In the genomic region with DNA sequence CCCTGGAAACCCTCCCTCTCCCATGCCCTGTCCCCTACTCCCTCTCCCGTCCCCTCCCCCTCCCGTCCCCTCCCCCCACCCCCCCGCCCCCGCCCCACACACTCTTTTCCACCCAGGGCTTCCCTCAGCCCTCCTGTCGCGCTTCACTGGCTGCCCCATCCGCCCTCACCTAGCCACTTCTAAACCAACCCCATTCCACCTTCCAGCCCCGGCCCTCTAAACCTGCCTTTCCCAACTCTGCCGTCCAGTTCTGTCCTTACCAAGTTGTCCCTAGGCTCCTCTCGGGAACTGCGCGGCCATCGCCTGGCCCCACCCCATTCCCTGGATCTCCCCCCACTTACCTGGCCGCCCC, we compare ENCODE assay signal across 11 cellular contexts. TPM values are rescaled to one million over a fixed set of nuclear protein-coding genes. Genes with fewer than 3 reads are reported as not detected.
DNase-seq lines count a peak whose midpoint lies in the region; ATAC-seq and TF ChIP-seq lines count a peak whose summit lies in the region.
"Had no signal": no experiment of that assay in that cellular context is flagged by ENCODE, and none has a peak within 500 bp of the region (broad histone marks: within the 10 kb centered on the region; RNA-seq: fewer than 3 reads in every experiment).

No MANE protein-coding gene starts in this region.

- peaks cover 4% of the 10 kb centered on the region for H4K20me1 ChIP-seq in GM23338 (replicated peaks; ENCODE audit: insufficient read depth)
- H4K20me1 ChIP-seq in PC-3 (ENCODE audit: low read length) = no peaks in the 10 kb centered on the region

- H3K36me3 ChIP-seq in GM23338 (ENCODE audit: insufficient read depth) (no peaks in the 10 kb centered on the region), PC-3 (ENCODE audit: low read depth, low read length) (no peaks in the 10 kb centered on the region), iPS-20b (ENCODE audit: insufficient read depth, low read depth, low read length) (no peaks in the 10 kb centered on the region; the same call in 1 of the 2 replicates), spleen (no peaks in the 10 kb centered on the region)

- H3K36me3 Mint-ChIP-seq in GM23338 (ENCODE audit: low read depth) = peaks cover 15% of the 10 kb centered on the region
- peaks cover 4 to 6% of the 10 kb centered on the region in 2 donors for H3K36me3 Mint-ChIP-seq in activated naive CD4-positive, alpha-beta T cell treated with anti-CD3 and anti-CD28 coated beads, Interleukin-2, amount 50 U/mL, for 72 hours

- peak overlapping the region; percentile 92 for H3K4me3 Mint-ChIP-seq in GM23338

- no TSS peak for BruUV-seq in PC-3 (replicated peaks; lab: Mats Ljungman, UMichigan)

- H3K27me3 ChIP-seq in GM23338 (ENCODE audit: insufficient read depth) = peaks cover 26% of the 10 kb centered on the region
- no peaks in the 10 kb centered on the region for H3K27me3 ChIP-seq in PC-3 (ENCODE audit: low read length)
- peaks cover 54% of the 10 kb centered on the region for H3K27me3 ChIP-seq in iPS-20b (ENCODE audit: insufficient read depth, low read length)
- H3K27me3 ChIP-seq in spleen (replicated peaks in 1 of 7) = peaks cover 0 to 67% (median 48%) of the 10 kb centered on the region in 7 donors

- peak overlapping the region; percentile 31; the same call in 1 of the 2 replicates for H3K9ac ChIP-seq in PC-3 (ENCODE audit: low read length)
- H3K9ac ChIP-seq in iPS-20b (ENCODE audit: low read depth, low read length) = peak overlapping the region; percentile 84; the same call in 1 of the 2 replicates

- no peaks in the 10 kb centered on the region for H3K9me3 Mint-ChIP-seq in GM23338
- H3K9me3 Mint-ChIP-seq in activated naive CD4-positive, alpha-beta T cell treated with anti-CD3 and anti-CD28 coated beads, Interleukin-2, amount 50 U/mL, for 72 hours = no peaks in the 10 kb centered on the region

- H3K27ac ChIP-seq in GM23338 (ENCODE audit: low read depth) (peak overlapping the region; percentile 96), PC-3 (ENCODE audit: low read length) (no peak overlapping the region), iPS-20b (ENCODE audit: low read length) (no peak overlapping the region), spleen (peak overlapping the region in 3 of 8 donors; percentile 71 to 86 (median 84))

- H2AFZ ChIP-seq in GM23338 (no peak overlapping the region), PC-3 (ENCODE audit: low read length) (peak overlapping the region; percentile 90)

- peaks cover 17% of the 10 kb centered on the region for H3K4me1 Mint-ChIP-seq in GM23338

- H3K9me3 ChIP-seq in PC-3 (ENCODE audit: low read length) (no peaks in the 10 kb centered on the region), iPS-20b (ENCODE audit: insufficient read depth, low read depth, low read length) (no peaks in the 10 kb centered on the region), spleen (no peaks in the 10 kb centered on the region)

- intact Hi-C loops in PC-3 (cut with micrococcal nuclease) = no loop called here
- intact Hi-C loops in spleen (cut with DNase I; ENCODE audit: low total_unique reads) = no loop called here

- CTCF ChIA-PET in PC-3 (lab: Charles Lee) = no interaction called here

- no peaks in the 10 kb centered on the region for H3K9me2 ChIP-seq in GM23338 (ENCODE audit: insufficient read depth)
- H3K9me2 ChIP-seq in PC-3 (replicated peaks; ENCODE audit: low read length) = no peaks in the 10 kb centered on the region

- H3K27me3 Mint-ChIP-seq in GM23338 (ENCODE audit: insufficient read depth, low read depth, poor library complexity) = peaks cover 30% of the 10 kb centered on the region

- DNase-seq in GM23338 (ENCODE audit: low spot score) = no peak
- no peak for DNase-seq in PC-3
- DNase-seq in spleen = no peak
- DNase-seq in activated naive CD4-positive, alpha-beta T cell treated with anti-CD3 and anti-CD28 coated beads, Interleukin-2, amount 50 U/mL, for 72 hours (ENCODE audit: low spot score in 2 of 2) = no peak
- no peak for DNase-seq in stimulated activated naive CD8-positive, alpha-beta T cell treated with anti-CD3 and anti-CD28 coated beads, Interleukin-15, Interleukin-2, amounts not matched to agents 100 U/mL and 50 U/mL, for 24 hours
- DNase-seq in KG1 (lab: John Stamatoyannopoulos, UW) = no peak
- DNase-seq: EL, NCI-H2171 treated with DMSO at 0.1 percent for 48 hours had no signal

- no peak for TF ChIP-seq POLR2A in spleen (IDR thresholded peaks at IDR 0.05)

- POLR2A ChIA-PET in PC-3 (lab: Charles Lee; ENCODE audit: unreplicated experiment) = interaction anchor here (1.1 kb wide), 1 partner anchor 43 kb away, joined by 34 read pairs; a partner anchor contains a TSS

- peaks cover 30% of the 10 kb centered on the region for H3K4me1 ChIP-seq in GM23338 (ENCODE audit: insufficient read depth)
- H3K4me1 ChIP-seq in PC-3 (ENCODE audit: insufficient read depth, low read length) = no peaks in the 10 kb centered on the region
- H3K4me1 ChIP-seq in iPS-20b (ENCODE audit: insufficient read depth, low read length) = no peaks in the 10 kb centered on the region; the same call in 1 of the 2 replicates
- H3K4me1 ChIP-seq in spleen = peaks cover 28 to 54% (median 49%) of the 10 kb centered on the region in 6 donors

- H3K79me2 ChIP-seq in GM23338 (replicated peaks; ENCODE audit: insufficient read depth) (no peaks in the 10 kb centered on the region), PC-3 (ENCODE audit: low read length) (no peaks in the 10 kb centered on the region)

- 3 to 13% (median 7%) methylated on average over 10 to 14 of the region's 14 CpGs for WGBS in spleen, 5 donors

- H3K4me3 ChIP-seq in GM23338 (peak overlapping the region; percentile 97), PC-3 (ENCODE audit: low read length) (peak overlapping the region; percentile 72), iPS-20b (ENCODE audit: low read length) (peak overlapping the region; percentile 91), spleen (peak overlapping the region in 7 of 8 donors; percentile 19 to 71 (median 41))

- H3F3A ChIP-seq in GM23338 (replicated peaks; ENCODE audit: low read depth) = peaks cover 20% of the 10 kb centered on the region
- no peaks in the 10 kb centered on the region for H3F3A ChIP-seq in PC-3 (ENCODE audit: low read length, unreplicated experiment)

- H3K4me2 ChIP-seq in GM23338 = peak overlapping the region; percentile 98
- peak overlapping the region; percentile 93 for H3K4me2 ChIP-seq in PC-3 (ENCODE audit: low read length)

- TF ChIP-seq CTCF in GM23338 (conservative IDR thresholded peaks at IDR 0.05; ENCODE audit: low read depth in 2 of 2) (no peak), PC-3 (conservative IDR thresholded peaks at IDR 0.05; ENCODE audit: low read depth, low read length) (no peak), spleen (IDR thresholded peaks at IDR 0.05 in 8 of 11, conservative IDR thresholded peaks at IDR 0.05 in 3 of 11) (no peak)

- ATAC-seq in GM23338 (peak; percentile 3), PC-3 (peak; percentile 16), GM19452 (IDR thresholded peaks at IDR 0.05; ENCODE audit: unreplicated experiment) (no peak)
- no peak for ATAC-seq in activated naive CD4-positive, alpha-beta T cell treated with anti-CD3 and anti-CD28 coated beads, Interleukin-2, amount 50 U/mL, for 72 hours
- no peak for ATAC-seq in stimulated activated naive CD8-positive, alpha-beta T cell treated with anti-CD3 and anti-CD28 coated beads, Interleukin-15, Interleukin-2, amounts not matched to agents 100 U/mL and 50 U/mL, for 24 hours

- peak overlapping the region; percentile 95 for H3K27ac Mint-ChIP-seq in GM23338
- H3K27ac Mint-ChIP-seq in activated naive CD4-positive, alpha-beta T cell treated with anti-CD3 and anti-CD28 coated beads, Interleukin-2, amount 50 U/mL, for 72 hours = no peak overlapping the region

TF ChIP-seq in GM23338, 12 proteins besides CTCF, POLR2A, EP300 and RAD21 (continues in another document):
- TF ChIP-seq POLR2AphosphoS5 (IDR thresholded peaks at IDR 0.05; ENCODE audit: low read depth) (no peak), CREB1 (CRISPR knock-in tag; IDR thresholded peaks at IDR 0.05; ENCODE audit: low read depth) (no peak), STAT1 (IDR thresholded peaks at IDR 0.05; ENCODE audit: unreplicated experiment) (no peak), EZH2phosphoT487 (IDR thresholded peaks at IDR 0.05; ENCODE audit: unreplicated experiment) (no peak)

RNA-seq across cellular contexts. Expression of a gene that starts 1.0 kb away (rescaled TPM):
- total RNA-seq in GM23338 (2014; rRNA removed; shearing (Covaris generic)) = 46.8 and 49.4 TPM in 2 replicates
- 48.8 and 49.2 TPM in 2 replicates for polyA plus RNA-seq in GM23338 (2016; fragmentation: Nextera tagmentation; extraction: Ambion mirVana)
- 23.5 and 24.2 TPM in 2 replicates for total RNA-seq in PC-3 (2014; rRNA removed)
- total RNA-seq in spleen = 10 to 100 TPM; 17.9 to 57.7 (median 37.8) TPM
- polyA plus RNA-seq in spleen = 10 to 100 TPM in 2 of 3 donors, 1 to 10 TPM in 1; 5.1 to 16.4 (median 11.2) TPM
- not detected for total RNA-seq in activated naive CD4-positive, alpha-beta T cell treated with anti-CD3 and anti-CD28 coated beads, Interleukin-2, amount 50 U/mL, for 72 hours
- total RNA-seq: skeletal muscle tissue had no signal

RNA-seq across cellular contexts. Expression of a gene that starts 16.8 kb away (rescaled TPM):
- total RNA-seq in GM23338 (2014; rRNA removed; shearing (Covaris generic)) = 0.54 and 1.5 TPM in 2 replicates
- polyA plus RNA-seq in GM23338 (2016; fragmentation: Nextera tagmentation; extraction: Ambion mirVana) (6.1 TPM in 2 replicates), spleen (1 to 10 TPM in 2 of 3 donors, under 1 TPM in 1; 0.59 to 2.1 (median 1.7) TPM)
- total RNA-seq in PC-3 (2014; rRNA removed) (0.52 and 3.9 TPM in 2 replicates), spleen (1 to 10 TPM in 3 of 7 donors, under 1 TPM in 4; 0.23 to 2.3 (median 0.85) TPM)
- total RNA-seq in activated naive CD4-positive, alpha-beta T cell treated with anti-CD3 and anti-CD28 coated beads, Interleukin-2, amount 50 U/mL, for 72 hours = under 1 TPM; 0.30 to 0.95 TPM
- total RNA-seq: skeletal muscle tissue had no signal

RNA-seq across cellular contexts. Expression of a gene that starts 17.3 kb away (rescaled TPM):
- total RNA-seq in GM23338 (2014; rRNA removed; shearing (Covaris generic)) = 107 and 130 TPM in 2 replicates
- 85.3 and 90.3 TPM in 2 replicates for polyA plus RNA-seq in GM23338 (2016; fragmentation: Nextera tagmentation; extraction: Ambion mirVana)
- total RNA-seq in PC-3 (2014; rRNA removed) = 222 and 266 TPM in 2 replicates
- 100 to 1,000 TPM; 114 to 258 (median 230) TPM for total RNA-seq in spleen
- 100 to 1,000 TPM in 1 of 3 donors, 10 to 100 TPM in 2; 80.3 to 105 (median 86.0) TPM for polyA plus RNA-seq in spleen
- 100 to 1,000 TPM; 272 to 285 TPM for total RNA-seq in activated naive CD4-positive, alpha-beta T cell treated with anti-CD3 and anti-CD28 coated beads, Interleukin-2, amount 50 U/mL, for 72 hours

RNA-seq across cellular contexts. Expression of a gene that starts 34.0 kb away (rescaled TPM):
- 6.8 and 12.0 TPM in 2 replicates for total RNA-seq in GM23338 (2014; rRNA removed; shearing (Covaris generic))
- polyA plus RNA-seq in GM23338 (2016; fragmentation: Nextera tagmentation; extraction: Ambion mirVana) = 9.1 and 9.2 TPM in 2 replicates
- 23.0 and 23.2 TPM in 2 replicates for total RNA-seq in PC-3 (2014; rRNA removed)
- total RNA-seq in spleen = 10 to 100 TPM; 15.0 to 24.0 (median 19.9) TPM
- polyA plus RNA-seq in spleen = 1 to 10 TPM; 4.5 to 8.2 (median 5.6) TPM
- total RNA-seq in activated naive CD4-positive, alpha-beta T cell treated with anti-CD3 and anti-CD28 coated beads, Interleukin-2, amount 50 U/mL, for 72 hours = 10 to 100 TPM in 1 of 2 donors, 1 to 10 TPM in 1; 7.9 to 14.1 TPM

RNA-seq across cellular contexts. Expression of a gene that starts 43.7 kb away (rescaled TPM):
- 2.1 and 4.1 TPM in 2 replicates for total RNA-seq in GM23338 (2014; rRNA removed; shearing (Covaris generic))
- polyA plus RNA-seq in GM23338 (2016; fragmentation: Nextera tagmentation; extraction: Ambion mirVana) (6.1 and 6.6 TPM in 2 replicates), spleen (1 to 10 TPM; 7.0 to 9.3 (median 8.3) TPM)
- total RNA-seq in PC-3 (2014; rRNA removed) (5.2 and 6.1 TPM in 2 replicates), spleen (1 to 10 TPM; 2.7 to 6.0 (median 4.0) TPM)
- 1 to 10 TPM; 1.9 to 2.2 TPM for total RNA-seq in activated naive CD4-positive, alpha-beta T cell treated with anti-CD3 and anti-CD28 coated beads, Interleukin-2, amount 50 U/mL, for 72 hours

Comparison
In these comparisons a context has a peak if more than half of its experiments do, and no peak if none do; other contexts are left out.
1. ATAC-seq: peak in GM23338 (single experiment) and PC-3 (single experiment); none in activated naive CD4-positive, alpha-beta T cell treated with anti-CD3 and anti-CD28 coated beads, Interleukin-2, amount 50 U/mL, for 72 hours (0 of 2), stimulated activated naive CD8-positive, alpha-beta T cell treated with anti-CD3 and anti-CD28 coated beads, Interleukin-15, Interleukin-2, amounts not matched to agents 100 U/mL and 50 U/mL, for 24 hours (single experiment) and GM19452 (single experiment).
2. H3K4me3 ChIP-seq: peak in every context shown above with its lines; median percentile 97 in GM23338; 91 in iPS-20b; 72 in PC-3; 41 in spleen.
3. RNA of a gene that starts 1.0 kb away (total RNA-seq): 46.8 to 49.4 TPM in GM23338, 17.9 to 57.7 TPM in spleen and 23.5 to 24.2 TPM in PC-3; not detected in activated naive CD4-positive, alpha-beta T cell treated with anti-CD3 and anti-CD28 coated beads, Interleukin-2, amount 50 U/mL, for 72 hours; every median in the first group is over 10 times any median in the second.